Comparison of ENCODE assay signal across 17 cellular contexts in the genomic region with DNA sequence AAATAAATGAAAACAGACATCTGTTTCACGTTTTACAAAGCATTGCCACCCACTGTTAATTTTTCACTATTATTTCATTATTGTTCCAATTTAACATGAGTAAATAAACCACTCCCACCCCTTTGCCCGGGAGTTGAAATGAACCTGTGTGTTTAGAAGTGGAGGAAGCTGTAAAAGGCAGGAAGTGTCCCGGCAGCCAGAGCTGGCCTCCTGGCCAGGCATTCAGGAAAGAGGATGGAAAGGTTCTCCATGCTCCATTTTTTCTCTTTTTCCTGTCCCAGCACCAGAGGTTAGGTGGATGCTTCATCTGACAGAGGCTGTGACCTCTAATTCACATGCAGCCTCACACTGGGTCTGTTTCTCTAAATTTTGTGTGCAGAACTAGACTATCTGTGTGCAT. TPM values are rescaled to one million over a fixed set of nuclear protein-coding genes. Genes with fewer than 3 reads are reported as not detected.
A peak's percentile ranks its signal among the peaks of the same experiment; 100 is the strongest.
DNase-seq lines count a peak whose midpoint lies in the region; ATAC-seq lines count a peak whose summit lies in the region.
"Had no signal": no experiment of that assay in that cellular context is flagged by ENCODE, and none has a peak within 500 bp of the region (broad histone marks: within the 10 kb centered on the region; RNA-seq: fewer than 3 reads in every experiment).

No MANE protein-coding gene starts in this region.

- no peak overlapping the region for H3K4ac ChIP-seq in neuronal stem cell (ENCODE audit: low read length)

- no peak overlapping the region for H2BK12ac ChIP-seq in neuronal stem cell (ENCODE audit: low read length)

- H3K23ac ChIP-seq in neuronal stem cell (ENCODE audit: low read depth, low read length, poor library complexity): no peak overlapping the region

- no peak overlapping the region for H2AFZ ChIP-seq in neuronal stem cell (ENCODE audit: low read length)

- no peak for ATAC-seq in HG03432 (IDR thresholded peaks at IDR 0.05; ENCODE audit: unreplicated experiment)
- ATAC-seq in GM21367 (IDR thresholded peaks at IDR 0.05; ENCODE audit: unreplicated experiment): no peak
- ATAC-seq: psoas muscle had no signal

- H2BK120ac ChIP-seq in neuronal stem cell (ENCODE audit: low read depth, low read length): no peak overlapping the region

- no CpG with 5 or more reads among the region's 3 CpGs for WGBS in neuronal stem cell (ENCODE audit: extremely low coverage in 2 of 2, insufficient read length in 2 of 2, insufficient replicate concordance in 1 of 2), 2 donors

- no peaks in the 10 kb centered on the region for H3K27me3 ChIP-seq in neuronal stem cell (ENCODE audit: control insufficient read depth in 3 of 3, insufficient read depth in 3 of 3, low read depth in 1 of 3, low read length in 3 of 3)
- H3K27me3 ChIP-seq: spleen had no signal

- no peaks in the 10 kb centered on the region for H3K36me3 ChIP-seq in neuronal stem cell (replicated peaks in 1 of 2; ENCODE audit: control insufficient read depth in 2 of 2, insufficient read depth in 2 of 2, low read length in 2 of 2)
- H3K36me3 ChIP-seq: spleen had no signal

- no peak overlapping the region for H2AK5ac ChIP-seq in neuronal stem cell (ENCODE audit: low read depth, low read length)

- H3K27ac ChIP-seq in neuronal stem cell (replicated peaks; ENCODE audit: low read length): no peak overlapping the region
- H3K27ac ChIP-seq: 22Rv1, psoas muscle, spleen had no signal

- H3K9ac ChIP-seq in neuronal stem cell (ENCODE audit: low read depth, low read length, poor library complexity): no peak overlapping the region

- peak overlapping the region; percentile 12 for H3K18ac ChIP-seq in neuronal stem cell (ENCODE audit: low read length)

- DNase-seq in NCI-H1092 (lab: John Stamatoyannopoulos, UW): peak; percentile 19
- no peak for DNase-seq in NCI-H1092 treated with DMSO at 0.1 percent for 48 hours (lab: John Stamatoyannopoulos, UW)
- DNase-seq in NCI-H69 (lab: John Stamatoyannopoulos, UW): peak; percentile 85
- peak; percentile 73 to 96 for DNase-seq in dermis microvascular lymphatic vessel endothelial cell (ENCODE audit: low read depth in 2 of 2)
- no peak for DNase-seq in neuronal stem cell (ENCODE audit: low spot score)
- DNase-seq in SW 1271 (lab: John Stamatoyannopoulos, UW): no peak
- DNase-seq: activated CD4-positive, alpha-beta memory T cell treated with anti-CD3 and anti-CD28 coated beads for 36 hours; activated naive CD4-positive, alpha-beta T cell treated with anti-CD3 and anti-CD28 coated beads, Interleukin-2, amount 50 U/mL, for 16 hours; activated T-cell treated with anti-CD3 and anti-CD28 coated beads, Interleukin-2, amount 50 U/mL, for 24 hours; GF-D8; NCI-H1048; psoas muscle; spleen had no signal

- H3K79me1 ChIP-seq in neuronal stem cell (ENCODE audit: low read depth, low read length): no peaks in the 10 kb centered on the region

- no peak overlapping the region for H3K4me3 ChIP-seq in neuronal stem cell (ENCODE audit: low read length in 2 of 2)
- H3K4me3 ChIP-seq: GM12878, psoas muscle, spleen had no signal

- H3K14ac ChIP-seq in neuronal stem cell (ENCODE audit: low read length): no peak overlapping the region

- H3K9me3 ChIP-seq in neuronal stem cell (replicated peaks in 1 of 2; ENCODE audit: control insufficient read depth in 2 of 2, insufficient read depth in 1 of 2, low read depth in 1 of 2, low read length in 2 of 2): no peaks in the 10 kb centered on the region
- H3K9me3 ChIP-seq: psoas muscle, spleen had no signal

- H2BK5ac ChIP-seq in neuronal stem cell (ENCODE audit: low read length): no peak overlapping the region

- no peak overlapping the region for H4K8ac ChIP-seq in neuronal stem cell (ENCODE audit: low read depth, low read length)

- H2BK15ac ChIP-seq in neuronal stem cell (ENCODE audit: low read length): no peak overlapping the region

- no peak overlapping the region for H4K91ac ChIP-seq in neuronal stem cell (ENCODE audit: low read depth, low read length, poor library complexity)

- H3K4me1 ChIP-seq in neuronal stem cell (ENCODE audit: control insufficient read depth in 2 of 2, insufficient read depth in 1 of 2, low read depth in 1 of 2, low read length in 2 of 2): no peaks in the 10 kb centered on the region
- H3K4me1 ChIP-seq: psoas muscle had no signal

- no peak overlapping the region for H3K4me2 ChIP-seq in neuronal stem cell (ENCODE audit: insufficient read depth, low read length, poor library complexity, severe bottlenecking)

RNA-seq across cellular contexts. Expression of a gene that starts 55.5 kb away (rescaled TPM):
- total RNA-seq in dermis microvascular lymphatic vessel endothelial cell: 4.0 and 5.1 TPM in 2 replicates
- 0.14 TPM for polyA plus RNA-seq in neuronal stem cell (2013, experiment 1 of 2)
- polyA plus RNA-seq in neuronal stem cell (2013, experiment 2 of 2): 0.17 TPM
- total RNA-seq: activated CD4-positive, alpha-beta memory T cell treated with anti-CD3 and anti-CD28 coated beads for 36 hours had no signal

Comparison
In these comparisons a context has a peak if more than half of its experiments do, and no peak if none do; other contexts are left out.
1. DNase-seq: peak in NCI-H1092 (single experiment), NCI-H69 (single experiment) and dermis microvascular lymphatic vessel endothelial cell (2 of 2); none in NCI-H1092 treated with DMSO at 0.1 percent for 48 hours (single experiment), neuronal stem cell (single experiment) and SW 1271 (0 of 2).